9 cellular contexts compared by ENCODE assay signal in genomic region chr17:7889166-7889584, GRCh38. TPM values are rescaled to one million over a fixed set of nuclear protein-coding genes. Genes with fewer than 3 reads are reported as not detected.
DNase-seq lines count a peak whose midpoint lies in the region; ATAC-seq and TF ChIP-seq lines count a peak whose summit lies in the region.
"Had no signal": no experiment of that assay in that cellular context is flagged by ENCODE, and none has a peak within 500 bp of the region (broad histone marks: within the 10 kb centered on the region; RNA-seq: fewer than 3 reads in every experiment).

No MANE protein-coding gene starts in this region.

- 0% methylated on average over 1 of the region's 4 CpGs for WGBS in gastroesophageal sphincter (ENCODE audit: low coverage in 1 of 2), 2 donors

- H3K4me3 Mint-ChIP-seq in activated naive CD8-positive, alpha-beta T cell treated with anti-CD3 and anti-CD28 coated beads for 36 hours, result no peak overlapping the region

- TF ChIP-seq POLR2A in gastroesophageal sphincter (IDR thresholded peaks at IDR 0.05), result no peak

- ATAC-seq in gastroesophageal sphincter (peak; percentile 79), GM21825 (IDR thresholded peaks at IDR 0.05; ENCODE audit: unreplicated experiment) (no peak), GM19351 (IDR thresholded peaks at IDR 0.05; ENCODE audit: unreplicated experiment) (no peak)

- DNase-seq in AG04449 (ENCODE audit: low read depth, low spot score) (no peak), HCEC 1CT (peak; percentile 82), NCI-H82 (lab: John Stamatoyannopoulos, UW) (peak; percentile 96), nucleus accumbens (lab: John Stamatoyannopoulos, UW) (peak; percentile 50 to 99 (median 93))
- DNase-seq in activated naive CD8-positive, alpha-beta T cell treated with anti-CD3 and anti-CD28 coated beads for 36 hours, result peak; percentile 47
- DNase-seq: naive B cell had no signal

- POLR2A ChIA-PET in AG04449 (lab: Yijun Ruan, JAX), result interaction anchor here (1.2 to 1.3 kb wide), 2 partner anchors 27 to 32 kb away, joined by 3 to 4 read pairs; partner anchors contain the start of genes NAA38 and RNF227

- H3K9me3 ChIP-seq in gastroesophageal sphincter, result no peaks in the 10 kb centered on the region

- no peaks in the 10 kb centered on the region for H3K27me3 Mint-ChIP-seq in activated naive CD8-positive, alpha-beta T cell treated with anti-CD3 and anti-CD28 coated beads for 36 hours
- H3K27me3 Mint-ChIP-seq: naive B cell had no signal

- peaks cover 6 to 61% (median 39%) of the 10 kb centered on the region in 3 donors for H3K4me1 ChIP-seq in gastroesophageal sphincter

- peak overlapping the region; percentile 30 to 97 (median 91) for H3K27ac ChIP-seq in gastroesophageal sphincter

- H3K27ac Mint-ChIP-seq in activated naive CD8-positive, alpha-beta T cell treated with anti-CD3 and anti-CD28 coated beads for 36 hours, result no peak overlapping the region

- H3K36me3 Mint-ChIP-seq in activated naive CD8-positive, alpha-beta T cell treated with anti-CD3 and anti-CD28 coated beads for 36 hours, result peaks cover 21% of the 10 kb centered on the region
- H3K36me3 Mint-ChIP-seq: naive B cell had no signal

- TF ChIP-seq CTCF in AG04449 (IDR thresholded peaks at IDR 0.05; ENCODE audit: insufficient read depth, low read length, missing control alignments) (peak; percentile 63), gastroesophageal sphincter (IDR thresholded peaks at IDR 0.05) (peak in 3 of 4 experiments; percentile 55 to 84 (median 79))

- CTCF ChIA-PET in AG04449 (lab: Yijun Ruan, JAX), result interaction anchor here (1.0 to 1.3 kb wide), 5 partner anchors 9 to 56 kb away, joined by 3 to 12 read pairs (median 3); no protein-coding TSS in a partner anchor

- peak overlapping the region; percentile 32 for H3K4me3 ChIP-seq in AG04449 (ENCODE audit: low read depth, low read length)
- H3K4me3 ChIP-seq in gastroesophageal sphincter, result peak overlapping the region in 1 of 2 donors; percentile 26

- H3K4me1 Mint-ChIP-seq in activated naive CD8-positive, alpha-beta T cell treated with anti-CD3 and anti-CD28 coated beads for 36 hours, result no peaks in the 10 kb centered on the region

- TF ChIP-seq EP300 in gastroesophageal sphincter (IDR thresholded peaks at IDR 0.05), result no peak

- H3K9me3 Mint-ChIP-seq in activated naive CD8-positive, alpha-beta T cell treated with anti-CD3 and anti-CD28 coated beads for 36 hours, result no peaks in the 10 kb centered on the region
- H3K9me3 Mint-ChIP-seq: naive B cell had no signal

- peaks cover 0 to 35% of the 10 kb centered on the region in 2 donors for H3K36me3 ChIP-seq in gastroesophageal sphincter

- no peaks in the 10 kb centered on the region for H3K27me3 ChIP-seq in gastroesophageal sphincter

RNA-seq across cellular contexts. Expression of gene CHD3, which starts 0.6 kb away (rescaled TPM):
- total RNA-seq in activated naive CD8-positive, alpha-beta T cell treated with anti-CD3 and anti-CD28 coated beads for 36 hours, result 100 to 1,000 TPM; 123 to 129 TPM
- total RNA-seq in gastroesophageal sphincter, result 100 to 1,000 TPM in 3 of 4 donors, 10 to 100 TPM in 1; 56.7 to 134 (median 120) TPM

RNA-seq across cellular contexts. Expression of gene RNF227, which starts 26.9 kb away (rescaled TPM):
- total RNA-seq in activated naive CD8-positive, alpha-beta T cell treated with anti-CD3 and anti-CD28 coated beads for 36 hours, result 1 to 10 TPM; 4.0 to 4.1 TPM
- 1 to 10 TPM; 1.6 to 5.4 (median 2.1) TPM for total RNA-seq in gastroesophageal sphincter

RNA-seq across cellular contexts. Expression of gene CYB5D1, which starts 31.4 kb away (rescaled TPM):
- 10 to 100 TPM; 18.6 to 20.1 TPM for total RNA-seq in activated naive CD8-positive, alpha-beta T cell treated with anti-CD3 and anti-CD28 coated beads for 36 hours
- 10 to 100 TPM; 12.0 to 18.7 (median 13.7) TPM for total RNA-seq in gastroesophageal sphincter

RNA-seq across cellular contexts. Expression of gene NAA38, which starts 31.8 kb away (rescaled TPM):
- total RNA-seq in activated naive CD8-positive, alpha-beta T cell treated with anti-CD3 and anti-CD28 coated beads for 36 hours, result 10 to 100 TPM; 65.2 to 66.6 TPM
- 10 to 100 TPM; 60.5 to 84.7 (median 69.8) TPM for total RNA-seq in gastroesophageal sphincter

RNA-seq across cellular contexts. Expression of gene TMEM88, which starts 34.3 kb away (rescaled TPM):
- total RNA-seq in activated naive CD8-positive, alpha-beta T cell treated with anti-CD3 and anti-CD28 coated beads for 36 hours, result 1 to 10 TPM; 4.2 to 4.8 TPM
- total RNA-seq in gastroesophageal sphincter, result 10 to 100 TPM in 3 of 4 donors, 1 to 10 TPM in 1; 6.5 to 41.6 (median 29.6) TPM
